ENCODE assay signal across 21 cellular contexts in genomic region chr10:69974551-69975155, GRCh38.
DNase-seq lines count a peak whose midpoint lies in the region; ATAC-seq, FAIRE-seq and TF ChIP-seq lines count a peak whose summit lies in the region.
"Had no signal": no experiment of that assay in that cellular context is flagged by ENCODE, and none has a peak within 500 bp of the region (broad histone marks: within the 10 kb centered on the region; RNA-seq: fewer than 3 reads in every experiment).

No MANE protein-coding gene starts in this region.

- no peak for ATAC-seq in GM21717 (IDR thresholded peaks at IDR 0.05; ENCODE audit: unreplicated experiment)
- ATAC-seq: heart left ventricle had no signal

- DNase-seq in NCI-H146 (lab: John Stamatoyannopoulos, UW): peak; percentile 5
- no peak for DNase-seq in NCI-H146 treated with DMSO at 0.1 percent for 48 hours (lab: John Stamatoyannopoulos, UW; ENCODE audit: unreplicated experiment)
- DNase-seq in SK-N-MC (ENCODE audit: low read depth, low spot score): peak; percentile 63
- DNase-seq in fibroblast of the aortic adventitia (ENCODE audit: low read depth): peak; percentile 83
- DNase-seq in urothelium cell line (ENCODE audit: low spot score): no peak
- no peak for DNase-seq in Kasumi-1 (lab: John Stamatoyannopoulos, UW)
- DNase-seq in GM19238 (ENCODE audit: insufficient read length, low spot score): no peak
- DNase-seq: activated naive CD8-positive, alpha-beta T cell treated with anti-CD3 and anti-CD28 coated beads, Interleukin-2, amount 10 ng/mL, durations not matched to agents 7 days and 5 days; activated T-cell treated with anti-CD3 and anti-CD28 coated beads, Interleukin-2, amount 50 U/mL, for 24 hours; Caco-2; heart left ventricle; KBM-7; kidney glomerular epithelial cell; midbrain; NCI-H446 treated with DMSO at 0.1 percent for 48 hours; SJCRH30; thyroid gland had no signal

- H3K4me3 ChIP-seq in SK-N-MC: peak overlapping the region; percentile 17
- H3K4me3 ChIP-seq in fibroblast of the aortic adventitia (ENCODE audit: low read depth, low read length): no peak overlapping the region
- H3K4me3 ChIP-seq: heart left ventricle, SJCRH30, thyroid gland had no signal

- no peaks in the 10 kb centered on the region for H3K36me3 ChIP-seq in SK-N-MC (ENCODE audit: insufficient read depth, low read length)
- H3K36me3 ChIP-seq: heart left ventricle, SJCRH30, thyroid gland had no signal

- H3K9me3 ChIP-seq in SK-N-MC (ENCODE audit: low read depth, low read length): no peaks in the 10 kb centered on the region
- H3K9me3 ChIP-seq: SJCRH30, thyroid gland had no signal

- TF ChIP-seq CTCF in fibroblast of the aortic adventitia (IDR thresholded peaks at IDR 0.05; ENCODE audit: insufficient read depth, low read length): no peak

- no peak overlapping the region for H3K9ac ChIP-seq in SK-N-MC (ENCODE audit: insufficient read length)

- peak; percentile 50 for FAIRE-seq in urothelium cell line (lab: Jason Lieb, UNC)
- FAIRE-seq: A204.1, endometrium, TTC549 had no signal

- H3K27ac ChIP-seq in SK-N-MC: no peak overlapping the region
- H3K27ac ChIP-seq: heart left ventricle, SJCRH30, thyroid gland had no signal

Comparison
In these comparisons a context has a peak if more than half of its experiments do, and no peak if none do; other contexts are left out.
1. DNase-seq: peak in NCI-H146 (single experiment), SK-N-MC (single experiment) and fibroblast of the aortic adventitia (single experiment); none in NCI-H146 treated with DMSO at 0.1 percent for 48 hours (single experiment), urothelium cell line (single experiment), Kasumi-1 (0 of 2) and GM19238 (single experiment).